Comparison of ENCODE assay signal across 28 cellular contexts in the genomic region with DNA sequence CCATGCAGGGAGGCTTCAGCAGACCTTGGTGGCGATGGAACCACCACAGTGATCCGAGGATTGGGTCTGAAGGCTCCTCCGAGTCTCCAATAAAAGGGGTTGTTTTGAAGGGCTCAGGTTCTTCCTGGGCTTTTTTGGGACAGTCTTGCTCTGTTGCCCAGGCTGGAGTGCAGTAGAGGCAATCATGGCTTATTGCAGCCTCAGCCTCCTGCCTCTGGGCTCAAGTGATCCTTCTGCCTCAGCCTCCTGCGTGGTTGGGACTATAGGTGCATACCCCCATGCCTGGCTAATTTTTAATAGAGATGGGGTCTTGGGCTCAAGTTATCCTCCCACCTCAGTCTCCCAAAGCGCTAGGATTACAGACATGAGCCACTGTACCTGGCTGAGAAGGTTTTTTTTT.
"Had no signal": no experiment of that assay in that cellular context is flagged by ENCODE, and none has a peak within 500 bp of the region (broad histone marks: within the 10 kb centered on the region; RNA-seq: fewer than 3 reads in every experiment).

No MANE protein-coding gene starts in this region.

- H3K27me3 ChIP-seq: body of pancreas, breast epithelium, MG63, SJSA1 had no signal

- H3K4me3 ChIP-seq: body of pancreas, breast epithelium, MG63, SJSA1 had no signal

- DNase-seq: activated CD4-positive, alpha-beta memory T cell treated with anti-CD3 and anti-CD28 coated beads for 36 hours; activated CD4-positive, alpha-beta T cell treated with anti-CD3 and anti-CD28 coated beads for 4 hours; activated CD4-positive, alpha-beta T cell treated with anti-CD3 and anti-CD28 coated beads, Interleukin-2, amount 50 U/mL, for 1 hour; activated CD4-positive, CD25-positive, alpha-beta regulatory T cell treated with anti-CD3 and anti-CD28 coated beads, Interleukin-2, amount 50 U/mL, for 72 hours; activated gamma-delta T cell; activated naive CD4-positive, alpha-beta T cell treated with Interleukin-2 at 50 U/mL for 16 hours; activated naive CD8-positive, alpha-beta T cell treated with anti-CD3 and anti-CD28 coated beads, Interleukin-2, amount 10 ng/mL, durations not matched to agents 7 days and 5 days; activated T-cell treated with anti-CD3 and anti-CD28 coated beads, Interleukin-2, amount 50 U/mL, for 24 hours; amygdala; body of pancreas; Kasumi-1; KG1; MG63; NCI-H1048; NCI-H1105 treated with DMSO at 0.1 percent for 48 hours; NCI-H1436; NCI-H1694; NCI-H1930; NCI-H2081 treated with DMSO at 0.1 percent for 48 hours; NCI-H345; SHP77 treated with DMSO at 0.1 percent for 48 hours; SK-N-SH had no signal

- H3K9me3 ChIP-seq: body of pancreas, breast epithelium, MG63, SJSA1, SK-N-SH had no signal

- FAIRE-seq: astrocyte, TTC549 had no signal

- H3K4me2 ChIP-seq: SK-N-SH had no signal

- ATAC-seq: body of pancreas, Panc1, WTC11 had no signal

- H3K27ac ChIP-seq: SJSA1 had no signal

- H3K9ac ChIP-seq: SK-N-SH had no signal

- H3K36me3 ChIP-seq: breast epithelium had no signal
